ENCODE assay signal across 8 cellular contexts in the genomic region with DNA sequence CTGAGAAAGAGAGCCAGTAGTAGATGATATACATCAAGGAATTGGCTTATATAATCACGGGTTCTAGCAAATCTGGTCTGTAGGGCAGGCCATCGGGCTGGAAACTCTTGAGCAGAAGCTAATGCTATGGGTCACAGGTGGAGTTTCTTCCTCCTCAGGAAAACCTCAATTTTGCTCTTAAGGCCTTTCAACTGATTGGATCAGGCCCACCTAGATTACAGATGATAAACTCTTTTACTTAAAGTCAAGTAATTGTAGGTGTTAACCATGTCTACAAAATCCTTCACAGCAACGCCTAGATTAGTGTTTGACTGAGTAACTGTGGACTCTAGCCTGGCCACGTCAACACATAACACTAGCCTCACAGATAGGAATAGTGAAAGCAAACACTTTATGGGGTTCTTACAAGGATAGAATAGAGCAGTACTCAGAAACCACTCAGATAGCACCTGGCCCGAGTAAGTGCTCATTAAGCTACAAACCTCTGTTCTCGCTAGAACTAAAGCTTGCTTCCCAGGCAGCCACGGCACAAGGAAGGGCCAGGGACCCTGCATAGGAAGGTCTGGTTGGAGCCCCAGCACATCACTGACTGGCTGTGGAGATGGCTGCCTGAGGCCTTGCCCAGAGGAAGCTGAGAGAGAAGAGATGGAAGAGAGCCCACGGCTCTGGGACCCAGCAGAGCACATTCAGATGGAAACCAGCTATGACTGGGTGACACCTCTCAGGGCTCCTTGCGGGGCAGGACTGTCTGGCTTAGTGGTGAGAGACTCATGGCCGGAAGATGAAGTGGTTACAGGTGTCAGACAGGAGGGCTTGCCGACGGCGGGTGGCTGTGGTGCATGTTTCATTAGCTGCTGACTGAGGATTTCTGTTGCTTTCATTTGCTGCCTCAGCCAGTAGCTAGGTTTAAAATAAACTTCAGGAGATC.
A peak's percentile ranks its signal among the peaks of the same experiment; 100 is the strongest.
DNase-seq lines count a peak whose midpoint lies in the region; ATAC-seq, FAIRE-seq and TF ChIP-seq lines count a peak whose summit lies in the region.

No MANE protein-coding gene starts in this region.

- CTCF ChIA-PET in activated CD4-positive, alpha-beta T cell treated with anti-CD3 and anti-CD28 coated beads, Interleukin-2, amount 10 ng/mL, durations not matched to agents 7 days and 5 days (lab: Charles Lee) = interaction anchor here (0.5 to 1.5 kb wide), 5 partner anchors 9 to 308 kb away, joined by 3 to 4 read pairs (median 4); no protein-coding TSS in a partner anchor

- TF ChIP-seq CTCF in H9 (conservative IDR thresholded peaks at IDR 0.05) (no peak), endothelial cell (IDR thresholded peaks at IDR 0.05; ENCODE audit: unreplicated experiment) (no peak)

- H2BK12ac ChIP-seq in H9 (ENCODE audit: insufficient read length, low read depth, low read length) = no peak overlapping the region

- FAIRE-seq in GM19239 (lab: Jason Lieb, UNC) = peak; percentile 100

- H3K79me2 ChIP-seq in H9 (ENCODE audit: insufficient read depth, low read length) = no peaks in the 10 kb centered on the region

- H3K18ac ChIP-seq in H9 (ENCODE audit: insufficient read length, low read depth, low read length) = no peak overlapping the region

- no peaks in the 10 kb centered on the region for H3K4me1 ChIP-seq in H9 (ENCODE audit: insufficient read depth, low read length)

- ATAC-seq in HG03159 (IDR thresholded peaks at IDR 0.05; ENCODE audit: unreplicated experiment) = peak; percentile 99
- peak; percentile 99 for ATAC-seq in memory B cell (ENCODE audit: low read depth)

- no peaks in the 10 kb centered on the region for H3K9me3 ChIP-seq in H9 (ENCODE audit: control insufficient read depth, low read depth, low read length)

- H3K23ac ChIP-seq in H9 (ENCODE audit: insufficient read length, low read depth, low read length) = no peak overlapping the region

- WGBS in H9 (ENCODE audit: extremely low coverage, insufficient read length, low lambda C conversion rate) = no CpG with 5 or more reads among the region's 13 CpGs

- H4K5ac ChIP-seq in H9 (ENCODE audit: insufficient read length, low read depth, low read length) = no peak overlapping the region

- no peaks in the 10 kb centered on the region for H3K9me3 Mint-ChIP-seq in activated CD4-positive, alpha-beta T cell treated with anti-CD3 and anti-CD28 coated beads, Interleukin-2, amount 10 ng/mL, durations not matched to agents 7 days and 5 days
- no peaks in the 10 kb centered on the region for H3K9me3 Mint-ChIP-seq in memory B cell
- no peaks in the 10 kb centered on the region; a peak in 1 of 5 replicates for H3K9me3 Mint-ChIP-seq in H9
- H3K9me3 Mint-ChIP-seq in endothelial cell (ENCODE audit: unreplicated experiment) = no peaks in the 10 kb centered on the region

- H3K4ac ChIP-seq in H9 (ENCODE audit: low read depth, low read length) = no peak overlapping the region

- POLR2A ChIA-PET in activated CD4-positive, alpha-beta T cell treated with anti-CD3 and anti-CD28 coated beads, Interleukin-2, amount 10 ng/mL, durations not matched to agents 7 days and 5 days (lab: Charles Lee) = interaction anchor here (0.9 kb wide), 1 partner anchor 125 kb away, joined by 3 read pairs; no protein-coding TSS in a partner anchor

- H3K4me2 ChIP-seq in H9 (ENCODE audit: insufficient read depth, insufficient read length, low read length) = no peak overlapping the region

- no peaks in the 10 kb centered on the region for H3K27me3 ChIP-seq in H9 (ENCODE audit: insufficient read depth, low read length)

- no peak overlapping the region for H3K56ac ChIP-seq in H9 (ENCODE audit: insufficient read length, low read depth, low read length)

- no peak overlapping the region for H3K4me3 Mint-ChIP-seq in activated CD4-positive, alpha-beta T cell treated with anti-CD3 and anti-CD28 coated beads, Interleukin-2, amount 10 ng/mL, durations not matched to agents 7 days and 5 days
- H3K4me3 Mint-ChIP-seq in memory B cell (peak overlapping the region; percentile 2), H9 (no peak overlapping the region), endothelial cell (ENCODE audit: unreplicated experiment) (no peak overlapping the region)

- no peak overlapping the region for H4K8ac ChIP-seq in H9 (replicated peaks; ENCODE audit: insufficient read length, low read depth, low read length)

- no peak overlapping the region for H3T11ph ChIP-seq in H9 (ENCODE audit: low read length)

- no peak overlapping the region for H4K91ac ChIP-seq in H9 (ENCODE audit: insufficient read length, low read depth, low read length)

- peak overlapping the region; percentile 11 for H3K27ac Mint-ChIP-seq in activated CD4-positive, alpha-beta T cell treated with anti-CD3 and anti-CD28 coated beads, Interleukin-2, amount 10 ng/mL, durations not matched to agents 7 days and 5 days
- peak overlapping the region; percentile 7 for H3K27ac Mint-ChIP-seq in memory B cell
- no peak overlapping the region for H3K27ac Mint-ChIP-seq in H9
- no peak overlapping the region for H3K27ac Mint-ChIP-seq in endothelial cell (ENCODE audit: unreplicated experiment)

- H2BK15ac ChIP-seq in H9 (ENCODE audit: low read depth, low read length) = no peak overlapping the region

- no peak overlapping the region for H3K27ac ChIP-seq in H9 (ENCODE audit: insufficient read length, low read depth, low read length)

- peaks cover 22% of the 10 kb centered on the region for H3K27me3 Mint-ChIP-seq in activated CD4-positive, alpha-beta T cell treated with anti-CD3 and anti-CD28 coated beads, Interleukin-2, amount 10 ng/mL, durations not matched to agents 7 days and 5 days
- H3K27me3 Mint-ChIP-seq in memory B cell (no peaks in the 10 kb centered on the region), H9 (ENCODE audit: low read depth) (no peaks in the 10 kb centered on the region), endothelial cell (ENCODE audit: unreplicated experiment) (no peaks in the 10 kb centered on the region)

- no peak overlapping the region for H2BK120ac ChIP-seq in H9 (ENCODE audit: low read depth, low read length, poor library complexity, severe bottlenecking)

- no peaks in the 10 kb centered on the region for H4K20me1 ChIP-seq in H9 (ENCODE audit: control insufficient read depth, insufficient read depth, insufficient read length)

- no peaks in the 10 kb centered on the region for H3K23me2 ChIP-seq in H9 (ENCODE audit: insufficient read length, low read depth, low read length, poor library complexity, severe bottlenecking)

- no peaks in the 10 kb centered on the region for H3K36me3 Mint-ChIP-seq in activated CD4-positive, alpha-beta T cell treated with anti-CD3 and anti-CD28 coated beads, Interleukin-2, amount 10 ng/mL, durations not matched to agents 7 days and 5 days (ENCODE audit: low read depth)
- no peaks in the 10 kb centered on the region for H3K36me3 Mint-ChIP-seq in memory B cell
- H3K36me3 Mint-ChIP-seq in H9 (ENCODE audit: insufficient read depth in 1 of 3, low read depth in 3 of 3) = no peaks in the 10 kb centered on the region
- H3K36me3 Mint-ChIP-seq in endothelial cell (ENCODE audit: low read depth, unreplicated experiment) = no peaks in the 10 kb centered on the region

- H2AK5ac ChIP-seq in H9 (ENCODE audit: insufficient read length, low read length) = no peak overlapping the region

- H2BK5ac ChIP-seq in H9 (ENCODE audit: insufficient read length, low read length) = no peak overlapping the region

- peak; percentile 93 for DNase-seq in GM19239 (ENCODE audit: insufficient read length, low spot score)
- DNase-seq in activated CD4-positive, alpha-beta T cell treated with anti-CD3 and anti-CD28 coated beads, Interleukin-2, amount 10 ng/mL, durations not matched to agents 7 days and 5 days = peak; percentile 77
- peak; percentile 58 to 61 for DNase-seq in memory B cell (ENCODE audit: low spot score in 2 of 2)
- no peak for DNase-seq in H9
- no peak for DNase-seq in ecto neural progenitor cell (ENCODE audit: low spot score)
- no peak for DNase-seq in HK-2 (ENCODE audit: unreplicated experiment)
- DNase-seq in endothelial cell (ENCODE audit: low spot score) = no peak

- H3K79me1 ChIP-seq in H9 (ENCODE audit: insufficient read depth, low read depth, low read length, poor library complexity, severe bottlenecking) = no peaks in the 10 kb centered on the region

- no peak overlapping the region for H2BK20ac ChIP-seq in H9 (ENCODE audit: low read depth, low read length, poor library complexity, severe bottlenecking)

- H3K4me1 Mint-ChIP-seq in activated CD4-positive, alpha-beta T cell treated with anti-CD3 and anti-CD28 coated beads, Interleukin-2, amount 10 ng/mL, durations not matched to agents 7 days and 5 days = no peaks in the 10 kb centered on the region
- H3K4me1 Mint-ChIP-seq in memory B cell (peaks cover 14% of the 10 kb centered on the region), H9 (no peaks in the 10 kb centered on the region), endothelial cell (ENCODE audit: unreplicated experiment) (peaks cover 8% of the 10 kb centered on the region)

- no peak overlapping the region; the same call in 1 of the 2 replicates for H3K14ac ChIP-seq in H9 (ENCODE audit: insufficient read depth, low read length)

- H2AFZ ChIP-seq in H9 (ENCODE audit: low read length) = no peak overlapping the region

- no peak overlapping the region for H3K9ac ChIP-seq in H9 (ENCODE audit: extremely low read depth, insufficient read length, low read length)

Comparison
In these comparisons a context has a peak if more than half of its experiments do, and no peak if none do; other contexts are left out.
1. DNase-seq: peak in GM19239 (single experiment), activated CD4-positive, alpha-beta T cell treated with anti-CD3 and anti-CD28 coated beads, Interleukin-2, amount 10 ng/mL, durations not matched to agents 7 days and 5 days (single experiment) and memory B cell (2 of 2); none in H9 (single experiment), ecto neural progenitor cell (single experiment), HK-2 (single experiment) and endothelial cell (single experiment).
2. H3K27ac Mint-ChIP-seq: peak in activated CD4-positive, alpha-beta T cell treated with anti-CD3 and anti-CD28 coated beads, Interleukin-2, amount 10 ng/mL, durations not matched to agents 7 days and 5 days (single experiment) and memory B cell (single experiment); none in H9 (0 of 3) and endothelial cell (single experiment).